8 cellular contexts compared by ENCODE assay signal in the genomic region with DNA sequence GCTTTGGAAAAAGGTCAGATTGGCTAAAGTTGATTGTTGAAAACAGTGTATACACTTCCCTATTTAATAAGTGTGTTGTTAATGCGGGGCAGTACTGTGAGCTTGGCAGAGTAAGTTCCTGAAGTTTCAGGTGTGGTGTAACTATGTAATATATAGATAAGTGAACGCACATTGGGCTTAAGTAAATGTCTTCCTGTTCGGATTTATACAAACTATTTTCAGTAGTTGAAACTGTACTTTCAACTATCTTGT. TPM values are rescaled to one million over a fixed set of nuclear protein-coding genes. Genes with fewer than 3 reads are reported as not detected.
DNase-seq lines count a peak whose midpoint lies in the region; ATAC-seq, FAIRE-seq and TF ChIP-seq lines count a peak whose summit lies in the region.

No MANE protein-coding gene starts in this region.

- TF ChIP-seq POLR2A in right lobe of liver (IDR thresholded peaks at IDR 0.05) (no peak), tibial nerve (IDR thresholded peaks at IDR 0.05) (no peak)

- no peaks in the 10 kb centered on the region for H3K9me3 Mint-ChIP-seq in activated T-cell treated with anti-CD3 and anti-CD28 coated beads, Interleukin-2, amount 50 U/mL, for 24 hours

- no peaks in the 10 kb centered on the region for H3K9me3 ChIP-seq in ascending aorta
- H3K9me3 ChIP-seq in right lobe of liver: no peaks in the 10 kb centered on the region
- no peaks in the 10 kb centered on the region for H3K9me3 ChIP-seq in tibial nerve

- peak overlapping the region; percentile 97 for H3K4me3 Mint-ChIP-seq in activated T-cell treated with anti-CD3 and anti-CD28 coated beads, Interleukin-2, amount 50 U/mL, for 24 hours

- TF ChIP-seq CTCF in ascending aorta (IDR thresholded peaks at IDR 0.05) (no peak), right lobe of liver (IDR thresholded peaks at IDR 0.05) (no peak), tibial nerve (IDR thresholded peaks at IDR 0.05) (no peak)

- no peak for FAIRE-seq in urothelium cell line (lab: Jason Lieb, UNC)

- H3K27ac Mint-ChIP-seq in activated T-cell treated with anti-CD3 and anti-CD28 coated beads, Interleukin-2, amount 50 U/mL, for 24 hours: peak overlapping the region; percentile 100

- H3K36me3 Mint-ChIP-seq in activated T-cell treated with anti-CD3 and anti-CD28 coated beads, Interleukin-2, amount 50 U/mL, for 24 hours (ENCODE audit: low read depth): peaks cover 73% of the 10 kb centered on the region

- no peaks in the 10 kb centered on the region for H3K27me3 Mint-ChIP-seq in activated T-cell treated with anti-CD3 and anti-CD28 coated beads, Interleukin-2, amount 50 U/mL, for 24 hours

- intact Hi-C loops in ascending aorta (cut with DNase I): loop anchor here (2.0 to 10.0 kb wide), 5 partner anchors 154 to 1337 kb away; a partner anchor contains a TSS
- intact Hi-C loops in right lobe of liver (cut with DNase I): no loop called here

- H3K4me3 ChIP-seq in ascending aorta (peak overlapping the region; percentile 85 to 97), right lobe of liver (peak overlapping the region; percentile 72 to 90 (median 79)), tibial nerve (peak overlapping the region; percentile 66 to 98 (median 82))

- H3K27ac ChIP-seq in ascending aorta (peak overlapping the region; percentile 93 to 99), right lobe of liver (peak overlapping the region; percentile 91 to 99 (median 95)), tibial nerve (peak overlapping the region; percentile 94 to 96 (median 95))

- TF ChIP-seq EP300 in tibial nerve (IDR thresholded peaks at IDR 0.05): no peak

- DNase-seq in activated T-cell treated with anti-CD3 and anti-CD28 coated beads, Interleukin-2, amount 50 U/mL, for 24 hours: no peak
- no peak for DNase-seq in activated T-cell treated with anti-CD3 and anti-CD28 coated beads for 4 hours
- no peak for DNase-seq in ascending aorta (ENCODE audit: low spot score in 2 of 2)
- no peak for DNase-seq in right lobe of liver
- DNase-seq in tibial nerve (ENCODE audit: low spot score in 2 of 2): no peak
- DNase-seq in effector CD8-positive, alpha-beta T cell (lab: John Stamatoyannopoulos, UW): no peak
- no peak for DNase-seq in urothelium cell line (ENCODE audit: low spot score)
- DNase-seq in activated CD8-positive, alpha-beta memory T cell treated with anti-CD3 and anti-CD28 coated beads, Interleukin-2, amount 50 U/mL, for 4 hours: no peak

- WGBS in right lobe of liver (ENCODE audit: insufficient coverage, low coverage, low lambda C conversion rate, missing lambda C conversion rate): 3% methylated on average over 3 of the region's 3 CpGs
- 3 to 5% methylated on average over 3 of the region's 3 CpGs for WGBS in tibial nerve, 2 donors

- H3K4me1 Mint-ChIP-seq in activated T-cell treated with anti-CD3 and anti-CD28 coated beads, Interleukin-2, amount 50 U/mL, for 24 hours (ENCODE audit: low read depth): peaks cover 63% of the 10 kb centered on the region

- H3K27me3 ChIP-seq in ascending aorta (no peaks in the 10 kb centered on the region), right lobe of liver (no peaks in the 10 kb centered on the region), tibial nerve (no peaks in the 10 kb centered on the region)

- H3K36me3 ChIP-seq in ascending aorta (peaks cover 15 to 47% of the 10 kb centered on the region in 2 donors), right lobe of liver (peaks cover 4 to 28% (median 18%) of the 10 kb centered on the region in 4 donors), tibial nerve (peaks cover 0 to 61% (median 15%) of the 10 kb centered on the region in 3 donors)

- H3K4me1 ChIP-seq in ascending aorta: peaks cover 4 to 10% of the 10 kb centered on the region in 2 donors
- peaks cover 0 to 32% (median 12%) of the 10 kb centered on the region in 4 donors for H3K4me1 ChIP-seq in right lobe of liver
- H3K4me1 ChIP-seq in tibial nerve: peaks cover 0 to 52% (median 23%) of the 10 kb centered on the region in 4 donors

- no peak for ATAC-seq in right lobe of liver

RNA-seq across cellular contexts. Expression of a gene that starts 0.9 kb away (rescaled TPM):
- total RNA-seq in ascending aorta (5.0 TPM), right lobe of liver (1 to 10 TPM; 2.8 to 6.1 (median 4.7) TPM), tibial nerve (10 to 100 TPM; 11.7 to 17.0 (median 13.7) TPM)

RNA-seq across cellular contexts. Expression of a gene that starts 1.2 kb away (rescaled TPM):
- total RNA-seq in ascending aorta (149 TPM), right lobe of liver (10 to 100 TPM; 37.4 to 85.2 (median 61.5) TPM), tibial nerve (100 to 1,000 TPM; 348 to 615 (median 564) TPM)

RNA-seq across cellular contexts. Expression of a gene that starts 44.4 kb away (rescaled TPM):
- total RNA-seq in ascending aorta: 0.53 TPM
- 1 to 10 TPM; 1.0 to 2.2 (median 1.6) TPM for total RNA-seq in right lobe of liver
- 1 to 10 TPM; 4.2 to 8.1 (median 5.1) TPM for total RNA-seq in tibial nerve

RNA-seq across cellular contexts. Expression of a gene that starts 44.6 kb away (rescaled TPM):
- total RNA-seq in ascending aorta (12.1 TPM), right lobe of liver (10 to 100 TPM in 5 of 6 experiments, 1 to 10 TPM in 1; 10.0 to 14.6 (median 13.4) TPM), tibial nerve (10 to 100 TPM; 10.4 to 18.8 (median 12.3) TPM)

RNA-seq across cellular contexts. Expression of a gene that starts 48.1 kb away (rescaled TPM):
- 3.7 TPM for total RNA-seq in ascending aorta
- 1,000 to 10,000 TPM; 1,325 to 2,875 (median 2,199) TPM for total RNA-seq in right lobe of liver
- total RNA-seq in tibial nerve: not detected
